ENCODE assay signal across 9 cellular contexts in genomic region chr11:118153516-118153915, GRCh38. TPM values are rescaled to one million over a fixed set of nuclear protein-coding genes. Genes with fewer than 3 reads are reported as not detected.
DNase-seq lines count a peak whose midpoint lies in the region; ATAC-seq and TF ChIP-seq lines count a peak whose summit lies in the region.
"Had no signal": no experiment of that assay in that cellular context is flagged by ENCODE, and none has a peak within 500 bp of the region (broad histone marks: within the 10 kb centered on the region; RNA-seq: fewer than 3 reads in every experiment).

No MANE protein-coding gene starts in this region.

- peaks cover 4 to 7% of the 10 kb centered on the region in 2 donors for H3K4me1 Mint-ChIP-seq in natural killer cell treated with Interleukin-12 subunit alpha and Interleukin-12 subunit beta and Interleukin-15 and Interleukin-18, amount 100 ng/mL, for 72 hours (ENCODE audit: low read depth in 2 of 2)
- peaks cover 6 to 18% of the 10 kb centered on the region in 2 donors for H3K4me1 Mint-ChIP-seq in natural killer cell
- H3K4me1 Mint-ChIP-seq in central memory CD8-positive, alpha-beta T cell: peaks cover 24% of the 10 kb centered on the region

- peak overlapping the region; percentile 69 to 77 for H3K4me3 ChIP-seq in muscle layer of colon (ENCODE audit: low read depth in 1 of 2, low read length in 2 of 2)
- H3K4me3 ChIP-seq in vagina: peak overlapping the region; percentile 39 to 63

- peak overlapping the region; percentile 12 for H3K4me3 Mint-ChIP-seq in natural killer cell treated with Interleukin-12 subunit alpha and Interleukin-12 subunit beta and Interleukin-15 and Interleukin-18, amount 100 ng/mL, for 72 hours
- H3K4me3 Mint-ChIP-seq in natural killer cell: no peak overlapping the region
- peak overlapping the region; percentile 60 for H3K4me3 Mint-ChIP-seq in central memory CD8-positive, alpha-beta T cell

- TF ChIP-seq POLR2A in vagina (IDR thresholded peaks at IDR 0.05): no peak

- H3K27ac Mint-ChIP-seq in natural killer cell treated with Interleukin-12 subunit alpha and Interleukin-12 subunit beta and Interleukin-15 and Interleukin-18, amount 100 ng/mL, for 72 hours: no peak overlapping the region
- no peak overlapping the region for H3K27ac Mint-ChIP-seq in natural killer cell
- H3K27ac Mint-ChIP-seq in central memory CD8-positive, alpha-beta T cell (ENCODE audit: low read depth): no peak overlapping the region

- H3K9me3 ChIP-seq in muscle layer of colon (ENCODE audit: low read length): no peaks in the 10 kb centered on the region
- H3K9me3 ChIP-seq in vagina: no peaks in the 10 kb centered on the region

- no peaks in the 10 kb centered on the region for H3K36me3 Mint-ChIP-seq in natural killer cell treated with Interleukin-12 subunit alpha and Interleukin-12 subunit beta and Interleukin-15 and Interleukin-18, amount 100 ng/mL, for 72 hours
- no peaks in the 10 kb centered on the region for H3K36me3 Mint-ChIP-seq in natural killer cell
- H3K36me3 Mint-ChIP-seq in central memory CD8-positive, alpha-beta T cell (ENCODE audit: insufficient read depth): peaks cover 5% of the 10 kb centered on the region

- H3K9ac ChIP-seq in muscle layer of colon (ENCODE audit: low read length): no peak overlapping the region

- H3K27ac ChIP-seq in muscle layer of colon (ENCODE audit: low read depth, low read length) (no peak overlapping the region), vagina (no peak overlapping the region)

- intact Hi-C loops in natural killer cell (cut with micrococcal nuclease) (no loop called here), vagina (cut with DNase I) (no loop called here)

- peaks cover 46 to 50% of the 10 kb centered on the region in 2 donors for H3K27me3 Mint-ChIP-seq in natural killer cell treated with Interleukin-12 subunit alpha and Interleukin-12 subunit beta and Interleukin-15 and Interleukin-18, amount 100 ng/mL, for 72 hours
- H3K27me3 Mint-ChIP-seq in natural killer cell (ENCODE audit: low read depth in 2 of 2): peaks cover 58 to 75% of the 10 kb centered on the region in 2 donors
- H3K27me3 Mint-ChIP-seq in central memory CD8-positive, alpha-beta T cell: peaks cover 66% of the 10 kb centered on the region

- no peak for ATAC-seq in natural killer cell treated with Interleukin-12 subunit alpha and Interleukin-12 subunit beta and Interleukin-15 and Interleukin-18, amount 100 ng/mL, for 72 hours
- ATAC-seq in natural killer cell (no peak), GM21381 (IDR thresholded peaks at IDR 0.05; ENCODE audit: unreplicated experiment) (no peak), HG03442 (IDR thresholded peaks at IDR 0.05; ENCODE audit: unreplicated experiment) (no peak)
- ATAC-seq in central memory CD8-positive, alpha-beta T cell (replicated peaks; ENCODE audit: extremely low read depth, poor library complexity, severe bottlenecking): no peak

- no peaks in the 10 kb centered on the region for H3K9me3 Mint-ChIP-seq in natural killer cell treated with Interleukin-12 subunit alpha and Interleukin-12 subunit beta and Interleukin-15 and Interleukin-18, amount 100 ng/mL, for 72 hours
- H3K9me3 Mint-ChIP-seq in natural killer cell: no peaks in the 10 kb centered on the region
- no peaks in the 10 kb centered on the region for H3K9me3 Mint-ChIP-seq in central memory CD8-positive, alpha-beta T cell

- H3K36me3 ChIP-seq in muscle layer of colon (ENCODE audit: insufficient read depth, low read length) (no peaks in the 10 kb centered on the region), vagina (no peaks in the 10 kb centered on the region)

- peaks cover 8% of the 10 kb centered on the region for H3K4me1 ChIP-seq in muscle layer of colon (ENCODE audit: insufficient read depth, low read length)
- H3K4me1 ChIP-seq in vagina: peaks cover 17% of the 10 kb centered on the region

- TF ChIP-seq CTCF in natural killer cell (IDR thresholded peaks at IDR 0.05): no peak
- no peak for TF ChIP-seq CTCF in vagina (IDR thresholded peaks at IDR 0.05)

- DNase-seq in natural killer cell treated with Interleukin-12 subunit alpha and Interleukin-12 subunit beta and Interleukin-15 and Interleukin-18, amount 100 ng/mL, for 72 hours (ENCODE audit: low spot score): no peak
- DNase-seq in natural killer cell (no peak), vagina (ENCODE audit: extremely low spot score in 2 of 2) (no peak), mesenteric fat pad (ENCODE audit: low spot score) (no peak)
- no peak for DNase-seq in central memory CD8-positive, alpha-beta T cell (ENCODE audit: low spot score in 2 of 2)

- H3K27me3 ChIP-seq in muscle layer of colon (ENCODE audit: control insufficient read depth in 1 of 2, insufficient read depth in 2 of 2, low read length in 2 of 2) (peaks cover 25 to 51% of the 10 kb centered on the region in 2 donors), vagina (peaks cover 4% of the 10 kb centered on the region)

RNA-seq across cellular contexts. Expression of gene SCN4B, which starts 0.9 kb away (rescaled TPM):
- not detected for total RNA-seq in natural killer cell treated with Interleukin-12 subunit alpha and Interleukin-12 subunit beta and Interleukin-15 and Interleukin-18, amount 100 ng/mL, for 72 hours
- under 1 TPM in 1 of 3 donors, not detected in 2; 0.33 TPM for total RNA-seq in natural killer cell
- total RNA-seq in vagina: 0.98 TPM
- 2.3 TPM for total RNA-seq in mesenteric fat pad
- total RNA-seq: OCI-LY7 had no signal

RNA-seq across cellular contexts. Expression of gene SCN2B, which starts 22.9 kb away (rescaled TPM):
- total RNA-seq in natural killer cell treated with Interleukin-12 subunit alpha and Interleukin-12 subunit beta and Interleukin-15 and Interleukin-18, amount 100 ng/mL, for 72 hours: not detected
- total RNA-seq in natural killer cell: not detected
- total RNA-seq in vagina: 0.49 TPM
- total RNA-seq in mesenteric fat pad: not detected
